8 cellular contexts compared by ENCODE assay signal in genomic region chr18:21112543-21113105, GRCh38. TPM values are rescaled to one million over a fixed set of nuclear protein-coding genes. Genes with fewer than 3 reads are reported as not detected.
DNase-seq lines count a peak whose midpoint lies in the region; ATAC-seq, FAIRE-seq and TF ChIP-seq lines count a peak whose summit lies in the region.

No MANE protein-coding gene starts in this region.

- H4K20me1 ChIP-seq in astrocyte (ENCODE audit: insufficient read depth, low read length), result peaks cover 32% of the 10 kb centered on the region

- FAIRE-seq in astrocyte (lab: Jason Lieb, UNC), result no peak

- H3K27ac Mint-ChIP-seq in activated T-cell treated with anti-CD3 and anti-CD28 coated beads, Interleukin-2, amount 50 U/mL, for 72 hours, result peak overlapping the region; percentile 76
- peak overlapping the region; percentile 93 for H3K27ac Mint-ChIP-seq in astrocyte (ENCODE audit: unreplicated experiment)

- no peak overlapping the region for H3K4me3 Mint-ChIP-seq in activated T-cell treated with anti-CD3 and anti-CD28 coated beads, Interleukin-2, amount 50 U/mL, for 72 hours
- no peak overlapping the region for H3K4me3 Mint-ChIP-seq in activated T-cell treated with anti-CD3 and anti-CD28 coated beads, Interleukin-2, amount 50 U/mL, for 4 hours
- peak overlapping the region; percentile 89 for H3K4me3 Mint-ChIP-seq in astrocyte (ENCODE audit: unreplicated experiment)

- H3K4me1 Mint-ChIP-seq in activated T-cell treated with anti-CD3 and anti-CD28 coated beads, Interleukin-2, amount 50 U/mL, for 72 hours (ENCODE audit: low read depth), result no peaks in the 10 kb centered on the region
- H3K4me1 Mint-ChIP-seq in activated T-cell treated with anti-CD3 and anti-CD28 coated beads, Interleukin-2, amount 50 U/mL, for 4 hours (ENCODE audit: low read depth), result peaks cover 5% of the 10 kb centered on the region
- H3K4me1 Mint-ChIP-seq in astrocyte (ENCODE audit: low read depth, unreplicated experiment), result peaks cover 13% of the 10 kb centered on the region

- H2AFZ ChIP-seq in astrocyte (ENCODE audit: low read depth, low read length), result peak overlapping the region; percentile 81

- intact Hi-C loops in left lung (cut with DNase I) (no loop called here), lower leg skin (cut with DNase I; ENCODE audit: low total_unique reads) (loop anchor here (10.0 kb wide), 1 partner anchor 692 kb away; no protein-coding TSS in a partner anchor)

- H3K4me3 ChIP-seq in astrocyte (ENCODE audit: insufficient read depth, low read depth, low read length), result peak overlapping the region; percentile 75
- H3K4me3 ChIP-seq in left lung, result peak overlapping the region; percentile 52 to 98
- peak overlapping the region in 3 of 4 donors; percentile 79 to 98 (median 85) for H3K4me3 ChIP-seq in upper lobe of left lung
- H3K4me3 ChIP-seq in lower leg skin (ENCODE audit: low read depth, poor library complexity, severe bottlenecking), result no peak overlapping the region

- peaks cover 39% of the 10 kb centered on the region for H3K79me2 ChIP-seq in astrocyte (ENCODE audit: insufficient read depth, low read length)

- WGBS in upper lobe of left lung, 2 donors, result 27 to 28% methylated on average over 9 of the region's 9 CpGs
- 17 to 19% methylated on average over 9 of the region's 9 CpGs for WGBS in lower leg skin, 2 donors

- peaks cover 22% of the 10 kb centered on the region for H3K4me1 ChIP-seq in astrocyte (ENCODE audit: insufficient read depth, low read length)
- H3K4me1 ChIP-seq in left lung, result peaks cover 18 to 46% of the 10 kb centered on the region in 2 donors
- H3K4me1 ChIP-seq in upper lobe of left lung, result peaks cover 23 to 35% (median 28%) of the 10 kb centered on the region in 4 donors

- H3K27ac ChIP-seq in astrocyte (ENCODE audit: low read depth, low read length) (peak overlapping the region; percentile 82), left lung (peak overlapping the region; percentile 90 to 99), upper lobe of left lung (peak overlapping the region; percentile 96 to 100 (median 98))

- TF ChIP-seq CTCF in astrocyte (IDR thresholded peaks at IDR 0.05; ENCODE audit: insufficient read depth, low read depth, low read length), result no peak
- TF ChIP-seq CTCF in left lung (IDR thresholded peaks at IDR 0.05), result no peak
- TF ChIP-seq CTCF in upper lobe of left lung (IDR thresholded peaks at IDR 0.05), result no peak
- TF ChIP-seq CTCF in lower leg skin (IDR thresholded peaks at IDR 0.05), result no peak

- no peak for TF ChIP-seq POLR2A in upper lobe of left lung (IDR thresholded peaks at IDR 0.05)
- no peak for TF ChIP-seq POLR2A in lower leg skin (IDR thresholded peaks at IDR 0.05)

- no peak for TF ChIP-seq EP300 in upper lobe of left lung (IDR thresholded peaks at IDR 0.05)

- ATAC-seq in activated T-cell treated with anti-CD3 and anti-CD28 coated beads, Interleukin-2, amount 50 U/mL, for 72 hours (replicated peaks in 1 of 2), result no peak
- ATAC-seq in activated T-cell treated with anti-CD3 and anti-CD28 coated beads, Interleukin-2, amount 50 U/mL, for 4 hours, result no peak
- ATAC-seq in left lung, result no peak
- ATAC-seq in upper lobe of left lung (ENCODE audit: low FRiP score in 2 of 2), result no peak

- peaks cover 3 to 4% of the 10 kb centered on the region in 2 donors for H3K36me3 Mint-ChIP-seq in activated T-cell treated with anti-CD3 and anti-CD28 coated beads, Interleukin-2, amount 50 U/mL, for 72 hours (ENCODE audit: insufficient read depth in 2 of 2)
- H3K36me3 Mint-ChIP-seq in activated T-cell treated with anti-CD3 and anti-CD28 coated beads, Interleukin-2, amount 50 U/mL, for 4 hours (ENCODE audit: insufficient read depth), result no peaks in the 10 kb centered on the region
- no peaks in the 10 kb centered on the region for H3K36me3 Mint-ChIP-seq in astrocyte (ENCODE audit: low read depth, unreplicated experiment)

- H3K9me3 ChIP-seq in astrocyte (ENCODE audit: insufficient read depth, low read depth, low read length) (no peaks in the 10 kb centered on the region), left lung (no peaks in the 10 kb centered on the region), upper lobe of left lung (no peaks in the 10 kb centered on the region)

- H3K4me2 ChIP-seq in astrocyte (ENCODE audit: low read length), result peak overlapping the region; percentile 98

- H3K9me3 Mint-ChIP-seq in activated T-cell treated with anti-CD3 and anti-CD28 coated beads, Interleukin-2, amount 50 U/mL, for 72 hours, result no peaks in the 10 kb centered on the region
- no peaks in the 10 kb centered on the region for H3K9me3 Mint-ChIP-seq in activated T-cell treated with anti-CD3 and anti-CD28 coated beads, Interleukin-2, amount 50 U/mL, for 4 hours
- no peaks in the 10 kb centered on the region for H3K9me3 Mint-ChIP-seq in astrocyte (ENCODE audit: unreplicated experiment)

- H3K27me3 Mint-ChIP-seq in activated T-cell treated with anti-CD3 and anti-CD28 coated beads, Interleukin-2, amount 50 U/mL, for 72 hours (ENCODE audit: low read depth), result no peaks in the 10 kb centered on the region
- H3K27me3 Mint-ChIP-seq in activated T-cell treated with anti-CD3 and anti-CD28 coated beads, Interleukin-2, amount 50 U/mL, for 4 hours (ENCODE audit: low read depth), result no peaks in the 10 kb centered on the region
- H3K27me3 Mint-ChIP-seq in astrocyte (ENCODE audit: low read depth, unreplicated experiment), result no peaks in the 10 kb centered on the region

- DNase-seq in activated T-cell treated with anti-CD3 and anti-CD28 coated beads, Interleukin-2, amount 50 U/mL, for 72 hours, result no peak
- DNase-seq in activated T-cell treated with anti-CD3 and anti-CD28 coated beads, Interleukin-2, amount 50 U/mL, for 4 hours, result no peak
- no peak for DNase-seq in astrocyte (ENCODE audit: low read depth)
- DNase-seq in left lung, result no peak
- DNase-seq in upper lobe of left lung, result no peak
- no peak for DNase-seq in effector CD4-positive, alpha-beta T cell
- no peak for DNase-seq in lower leg skin (ENCODE audit: low spot score in 2 of 2)
- no peak for DNase-seq in occipital lobe (lab: John Stamatoyannopoulos, UW)

- no peaks in the 10 kb centered on the region for H3K27me3 ChIP-seq in astrocyte (ENCODE audit: insufficient read depth, low read length)
- H3K27me3 ChIP-seq in left lung, result no peaks in the 10 kb centered on the region
- H3K27me3 ChIP-seq in upper lobe of left lung, result no peaks in the 10 kb centered on the region

- peak overlapping the region; percentile 80 for H3K9ac ChIP-seq in astrocyte (ENCODE audit: low read length)

- H3K36me3 ChIP-seq in astrocyte (ENCODE audit: insufficient read depth, low read length) (no peaks in the 10 kb centered on the region), left lung (no peaks in the 10 kb centered on the region), upper lobe of left lung (no peaks in the 10 kb centered on the region)

RNA-seq across cellular contexts. Expression of gene ROCK1, which starts 1.0 kb away (rescaled TPM):
- total RNA-seq in activated T-cell treated with anti-CD3 and anti-CD28 coated beads, Interleukin-2, amount 50 U/mL, for 72 hours, result 10 to 100 TPM; 62.5 to 67.5 TPM
- total RNA-seq in activated T-cell treated with anti-CD3 and anti-CD28 coated beads, Interleukin-2, amount 50 U/mL, for 4 hours, result 10 to 100 TPM; 40.1 to 42.2 (median 40.6) TPM
- total RNA-seq in astrocyte, result 57.0 and 57.8 TPM in 2 replicates
- total RNA-seq in left lung, result 10 to 100 TPM; 50.2 to 62.1 TPM
- total RNA-seq in upper lobe of left lung, result 100 to 1,000 TPM in 2 of 6 donors, 10 to 100 TPM in 4; 49.4 to 134 (median 75.9) TPM
- 10 to 100 TPM; 11.5 to 27.3 (median 18.4) TPM for total RNA-seq in lower leg skin
- total RNA-seq in occipital lobe, result 47.9 TPM
